In genomic region chr6:105678516-105678915, GRCh38 we compare ENCODE assay signal across 29 cellular contexts.
DNase-seq lines count a peak whose midpoint lies in the region; ATAC-seq, FAIRE-seq and TF ChIP-seq lines count a peak whose summit lies in the region.
"Had no signal": no experiment of that assay in that cellular context is flagged by ENCODE, and none has a peak within 500 bp of the region (broad histone marks: within the 10 kb centered on the region; RNA-seq: fewer than 3 reads in every experiment).

No MANE protein-coding gene starts in this region.

- 82 to 91% (median 89%) methylated on average over 1 of the region's 1 CpG for WGBS in heart left ventricle, 4 donors
- WGBS in small intestine, 3 donors: 74 to 88% (median 76%) methylated on average over 1 of the region's 1 CpG

- H3K27ac ChIP-seq in left ventricle myocardium inferior (replicated peaks): peak overlapping the region; percentile 57
- H3K27ac ChIP-seq in heart left ventricle: no peak overlapping the region
- peak overlapping the region; percentile 25; the same call in 1 of the 2 replicates for H3K27ac ChIP-seq in PC-3 (ENCODE audit: low read length)
- H3K27ac ChIP-seq in small intestine (ENCODE audit: low read depth in 1 of 2, low read length in 1 of 2): no peak overlapping the region
- H3K27ac ChIP-seq: gastrocnemius medialis, KMS-11, parathyroid adenoma, thoracic aorta had no signal

- no peak overlapping the region for H2AFZ ChIP-seq in PC-3 (ENCODE audit: low read length)
- H2AFZ ChIP-seq: parathyroid adenoma had no signal

- FAIRE-seq in small intestine (lab: Jason Lieb, UNC): no peak

- H3K4me3 ChIP-seq in left ventricle myocardium inferior: no peak overlapping the region
- no peak overlapping the region for H3K4me3 ChIP-seq in heart left ventricle
- no peak overlapping the region for H3K4me3 ChIP-seq in PC-3 (ENCODE audit: low read length)
- H3K4me3 ChIP-seq in fibroblast of villous mesenchyme (ENCODE audit: low read depth, low read length): no peak overlapping the region
- no peak overlapping the region for H3K4me3 ChIP-seq in small intestine (ENCODE audit: low read depth in 1 of 2, low read length in 2 of 2)
- H3K4me3 ChIP-seq: gastrocnemius medialis, right atrium auricular region, thoracic aorta had no signal

- ATAC-seq in heart left ventricle (no peak), PC-3 (peak; percentile 48), HG03175 (IDR thresholded peaks at IDR 0.05; ENCODE audit: unreplicated experiment) (no peak)
- ATAC-seq: activated CD8-positive, alpha-beta memory T cell treated with anti-CD3 and anti-CD28 coated beads, Interleukin-2, amount 10 ng/mL, durations not matched to agents 7 days and 5 days; gastrocnemius medialis; stimulated activated naive CD8-positive, alpha-beta T cell treated with anti-CD3 and anti-CD28 coated beads, Interleukin-15, amount 100 ng/mL, for 72 hours had no signal

- DNase-seq in left ventricle myocardium inferior: no peak
- no peak for DNase-seq in heart left ventricle
- DNase-seq in PC-3: peak; percentile 70
- peak; percentile 88 for DNase-seq in fibroblast of villous mesenchyme (ENCODE audit: low read depth)
- peak; percentile 36 for DNase-seq in small intestine
- DNase-seq in GOT3 (lab: John Stamatoyannopoulos, UW): no peak
- no peak for DNase-seq in COLO829 (ENCODE audit: low spot score)
- DNase-seq: activated CD4-positive, alpha-beta T cell treated with anti-CD3 and anti-CD28 coated beads, Interleukin-2, amount 50 U/mL, for 4 hours; activated CD8-positive, alpha-beta memory T cell treated with anti-CD3 and anti-CD28 coated beads, Interleukin-2, amount 10 ng/mL, durations not matched to agents 7 days and 5 days; activated T-cell treated with anti-CD3 and anti-CD28 coated beads, Interleukin-2, amount 50 U/mL, for 48 hours; AML-193; caudate nucleus; CD4-positive, CD25-positive, alpha-beta regulatory T cell; erythroblast; gastrocnemius medialis; H7; left cardiac atrium; NCI-H1436 treated with DMSO at 0.1 percent for 48 hours; NCI-H2081 treated with DMSO at 0.1 percent for 48 hours; NCI-H345; NCI-H748 treated with DMSO at 0.1 percent for 48 hours; RPMI8226; stimulated activated naive CD8-positive, alpha-beta T cell treated with anti-CD3 and anti-CD28 coated beads, Interleukin-15, amount 100 ng/mL, for 72 hours; T-helper 1 cell had no signal

- POLR2A ChIA-PET in PC-3 (lab: Charles Lee; ENCODE audit: unreplicated experiment): no interaction called here

- no peaks in the 10 kb centered on the region for H3K79me2 ChIP-seq in PC-3 (ENCODE audit: low read length)
- H3K79me2 ChIP-seq: parathyroid adenoma had no signal

- H3K9me3 ChIP-seq in left ventricle myocardium inferior (replicated peaks) (peaks cover 30% of the 10 kb centered on the region), heart left ventricle (peaks cover 0 to 29% (median 3%) of the 10 kb centered on the region in 12 donors), PC-3 (ENCODE audit: low read length) (no peaks in the 10 kb centered on the region), small intestine (ENCODE audit: control insufficient read depth, low read depth) (no peaks in the 10 kb centered on the region)
- H3K9me3 ChIP-seq: gastrocnemius medialis, thoracic aorta had no signal

- H3K4me2 ChIP-seq in PC-3 (ENCODE audit: low read length): no peak overlapping the region
- H3K4me2 ChIP-seq: KMS-11 had no signal

- TF ChIP-seq POLR2A in heart left ventricle (IDR thresholded peaks at IDR 0.05): no peak

- CTCF ChIA-PET in PC-3 (lab: Charles Lee): no interaction called here

- no peak overlapping the region for H3K9ac ChIP-seq in PC-3 (ENCODE audit: low read length)
- H3K9ac ChIP-seq: KMS-11, parathyroid adenoma had no signal

- H3K4me1 ChIP-seq in left ventricle myocardium inferior (peaks cover 25% of the 10 kb centered on the region), heart left ventricle (peaks cover 0 to 22% (median 0%) of the 10 kb centered on the region in 12 donors), PC-3 (ENCODE audit: insufficient read depth, low read length) (peaks cover 35% of the 10 kb centered on the region), small intestine (ENCODE audit: control insufficient read depth in 2 of 2, insufficient read depth in 1 of 2, low read depth in 1 of 2, low read length in 1 of 2) (peaks cover 0 to 2% of the 10 kb centered on the region in 2 donors)
- H3K4me1 ChIP-seq: gastrocnemius medialis, parathyroid adenoma had no signal

- no peak for TF ChIP-seq CTCF in left ventricle myocardium inferior (IDR thresholded peaks at IDR 0.05; ENCODE audit: borderline replicate concordance)
- no peak for TF ChIP-seq CTCF in heart left ventricle (IDR thresholded peaks at IDR 0.05)
- no peak for TF ChIP-seq CTCF in PC-3 (conservative IDR thresholded peaks at IDR 0.05; ENCODE audit: low read depth, low read length)
- TF ChIP-seq CTCF in fibroblast of villous mesenchyme (IDR thresholded peaks at IDR 0.05; ENCODE audit: insufficient read depth, low read depth, low read length): no peak

- no peaks in the 10 kb centered on the region for H3F3A ChIP-seq in PC-3 (ENCODE audit: low read length, unreplicated experiment)

- no TSS peak for BruUV-seq in PC-3 (replicated peaks; lab: Mats Ljungman, UMichigan)

- intact Hi-C loops in left ventricle myocardium inferior (cut with micrococcal nuclease) (no loop called here), heart left ventricle (cut with DNase I) (no loop called here), PC-3 (cut with micrococcal nuclease) (loop anchor here (5.0 kb wide), 2 partner anchors 81 to 246 kb away; no protein-coding TSS in a partner anchor)

- H4K20me1 ChIP-seq in PC-3 (ENCODE audit: low read length): no peaks in the 10 kb centered on the region

- no peaks in the 10 kb centered on the region for H3K27me3 ChIP-seq in left ventricle myocardium inferior (ENCODE audit: low read depth)
- no peaks in the 10 kb centered on the region for H3K27me3 ChIP-seq in heart left ventricle
- no peaks in the 10 kb centered on the region for H3K27me3 ChIP-seq in PC-3 (ENCODE audit: low read length)
- no peaks in the 10 kb centered on the region for H3K27me3 ChIP-seq in small intestine (ENCODE audit: control insufficient read depth in 2 of 2, insufficient read depth in 2 of 2, low read length in 2 of 2)
- H3K27me3 ChIP-seq: gastrocnemius medialis, right atrium auricular region had no signal

- H3K36me3 ChIP-seq in left ventricle myocardium inferior: no peaks in the 10 kb centered on the region
- H3K36me3 ChIP-seq in heart left ventricle: no peaks in the 10 kb centered on the region
- no peaks in the 10 kb centered on the region; the same call in 1 of the 2 replicates for H3K36me3 ChIP-seq in PC-3 (ENCODE audit: low read depth, low read length)
- no peaks in the 10 kb centered on the region for H3K36me3 ChIP-seq in small intestine (ENCODE audit: control insufficient read depth in 2 of 2, insufficient read depth in 2 of 2, low read length in 2 of 2)
- H3K36me3 ChIP-seq: gastrocnemius medialis, right atrium auricular region, thoracic aorta had no signal

- no peaks in the 10 kb centered on the region for H3K9me2 ChIP-seq in PC-3 (replicated peaks; ENCODE audit: low read length)

Comparison
In these comparisons a context has a peak if more than half of its experiments do, and no peak if none do; other contexts are left out.
1. H3K27ac ChIP-seq: peak in left ventricle myocardium inferior (single experiment) and PC-3 (single experiment); none in heart left ventricle (0 of 12) and small intestine (0 of 2).
2. DNase-seq: peak in PC-3 (single experiment), fibroblast of villous mesenchyme (single experiment) and small intestine (single experiment); none in left ventricle myocardium inferior (single experiment), heart left ventricle (0 of 5), GOT3 (single experiment) and COLO829 (single experiment).